In the genomic region with DNA sequence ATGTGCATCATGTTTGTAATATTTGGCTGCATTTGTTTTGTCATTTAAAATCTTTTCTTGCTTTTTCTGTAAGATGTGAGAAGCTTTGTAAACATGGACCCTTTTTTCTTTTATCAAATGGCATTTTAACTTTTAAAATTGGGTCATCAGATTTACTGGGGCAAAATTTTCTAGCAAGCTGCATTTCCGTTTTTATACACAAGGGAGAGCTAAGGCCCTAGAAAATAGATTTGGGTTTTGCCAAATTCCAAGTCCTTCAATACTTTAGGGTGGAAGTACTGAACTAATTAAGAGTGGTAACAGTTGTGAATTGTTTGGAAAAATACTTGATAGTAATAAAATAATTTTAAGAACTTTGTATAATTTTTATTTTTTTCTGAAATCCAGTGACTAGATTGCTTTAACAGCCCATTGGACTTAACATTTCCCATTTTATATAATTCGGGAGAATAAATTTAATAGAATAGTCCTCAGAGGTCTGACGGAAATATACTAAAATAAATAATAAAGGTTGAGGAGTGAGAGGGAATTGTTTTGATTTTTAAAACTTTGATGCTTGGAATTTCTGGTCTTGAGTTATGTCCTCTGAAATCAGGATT, we compare ENCODE assay signal across 9 cellular contexts.
DNase-seq lines count a peak whose midpoint lies in the region; ATAC-seq and TF ChIP-seq lines count a peak whose summit lies in the region.
"Had no signal": no experiment of that assay in that cellular context is flagged by ENCODE, and none has a peak within 500 bp of the region (broad histone marks: within the 10 kb centered on the region; RNA-seq: fewer than 3 reads in every experiment).

No MANE protein-coding gene starts in this region.

- peaks cover 7% of the 10 kb centered on the region; the same call in 1 of the 2 replicates for H3K36me3 ChIP-seq in WERI-Rb-1

- no peaks in the 10 kb centered on the region for H3K9me3 ChIP-seq in WERI-Rb-1 (ENCODE audit: severe bottlenecking)

- ATAC-seq in HG03342 (IDR thresholded peaks at IDR 0.05; ENCODE audit: unreplicated experiment) = no peak
- ATAC-seq in HG03354 (IDR thresholded peaks at IDR 0.05; ENCODE audit: poor library complexity, severe bottlenecking, unreplicated experiment) = no peak
- no peak for ATAC-seq in activated T-cell treated with anti-CD3 and anti-CD28 coated beads, Interleukin-2, amount 50 U/mL, for 72 hours (replicated peaks in 1 of 2)

- no peaks in the 10 kb centered on the region for H3K9me3 Mint-ChIP-seq in activated T-cell treated with anti-CD3 and anti-CD28 coated beads, Interleukin-2, amount 50 U/mL, for 24 hours
- no peaks in the 10 kb centered on the region for H3K9me3 Mint-ChIP-seq in activated T-cell treated with anti-CD3 and anti-CD28 coated beads, Interleukin-2, amount 50 U/mL, for 72 hours
- H3K9me3 Mint-ChIP-seq: naive B cell had no signal

- no peak overlapping the region for H3K27ac Mint-ChIP-seq in activated T-cell treated with anti-CD3 and anti-CD28 coated beads, Interleukin-2, amount 50 U/mL, for 24 hours
- H3K27ac Mint-ChIP-seq in activated T-cell treated with anti-CD3 and anti-CD28 coated beads, Interleukin-2, amount 50 U/mL, for 72 hours = no peak overlapping the region

- H3K27me3 Mint-ChIP-seq in activated T-cell treated with anti-CD3 and anti-CD28 coated beads, Interleukin-2, amount 50 U/mL, for 24 hours = no peaks in the 10 kb centered on the region
- no peaks in the 10 kb centered on the region for H3K27me3 Mint-ChIP-seq in activated T-cell treated with anti-CD3 and anti-CD28 coated beads, Interleukin-2, amount 50 U/mL, for 72 hours (ENCODE audit: low read depth)
- H3K27me3 Mint-ChIP-seq: naive B cell had no signal

- 0 out of 2 replicates have a peak, but pooled peaks have one; percentile 24 for TF ChIP-seq CTCF in WERI-Rb-1 (IDR thresholded peaks at IDR 0.05; ENCODE audit: low read depth, low read length)

- no peaks in the 10 kb centered on the region for H3K27me3 ChIP-seq in WERI-Rb-1 (ENCODE audit: insufficient read depth, low read depth, severe bottlenecking)

- H3K4me3 ChIP-seq in WERI-Rb-1 (ENCODE audit: low read depth, low read length) = no peak overlapping the region

- no peak overlapping the region for H3K4me3 Mint-ChIP-seq in activated T-cell treated with anti-CD3 and anti-CD28 coated beads, Interleukin-2, amount 50 U/mL, for 24 hours
- H3K4me3 Mint-ChIP-seq in activated T-cell treated with anti-CD3 and anti-CD28 coated beads, Interleukin-2, amount 50 U/mL, for 72 hours = no peak overlapping the region
- H3K4me3 Mint-ChIP-seq: naive B cell had no signal

- no peak overlapping the region for H3K27ac ChIP-seq in WERI-Rb-1

- DNase-seq in DMS 273 treated with DMSO at 0.1 percent for 48 hours (lab: John Stamatoyannopoulos, UW) (peak; percentile 3), M059J (ENCODE audit: low read depth) (peak; percentile 22), WERI-Rb-1 (no peak), iPS-NIHi7 (ENCODE audit: extremely low spot score) (peak; percentile 48)
- DNase-seq in activated T-cell treated with anti-CD3 and anti-CD28 coated beads, Interleukin-2, amount 50 U/mL, for 24 hours = no peak
- no peak for DNase-seq in activated T-cell treated with anti-CD3 and anti-CD28 coated beads, Interleukin-2, amount 50 U/mL, for 72 hours
- DNase-seq: naive B cell had no signal

- H3K4me1 Mint-ChIP-seq in activated T-cell treated with anti-CD3 and anti-CD28 coated beads, Interleukin-2, amount 50 U/mL, for 24 hours (ENCODE audit: low read depth) = peaks cover 25% of the 10 kb centered on the region
- H3K4me1 Mint-ChIP-seq in activated T-cell treated with anti-CD3 and anti-CD28 coated beads, Interleukin-2, amount 50 U/mL, for 72 hours (ENCODE audit: low read depth) = peaks cover 18% of the 10 kb centered on the region

- H3K36me3 Mint-ChIP-seq in activated T-cell treated with anti-CD3 and anti-CD28 coated beads, Interleukin-2, amount 50 U/mL, for 24 hours (ENCODE audit: low read depth) = peaks cover 73% of the 10 kb centered on the region
- peaks cover 1 to 11% of the 10 kb centered on the region in 2 donors for H3K36me3 Mint-ChIP-seq in activated T-cell treated with anti-CD3 and anti-CD28 coated beads, Interleukin-2, amount 50 U/mL, for 72 hours (ENCODE audit: insufficient read depth in 2 of 2)

Comparison
In these comparisons a context has a peak if more than half of its experiments do, and no peak if none do; other contexts are left out.
1. DNase-seq: peak in DMS 273 treated with DMSO at 0.1 percent for 48 hours (single experiment), M059J (single experiment) and iPS-NIHi7 (single experiment); none in WERI-Rb-1 (single experiment), activated T-cell treated with anti-CD3 and anti-CD28 coated beads, Interleukin-2, amount 50 U/mL, for 24 hours (single experiment) and activated T-cell treated with anti-CD3 and anti-CD28 coated beads, Interleukin-2, amount 50 U/mL, for 72 hours (0 of 2).